In genomic region chr3:114606336-114606735, GRCh38 we compare ENCODE assay signal across 16 cellular contexts.
"Had no signal": no experiment of that assay in that cellular context is flagged by ENCODE, and none has a peak within 500 bp of the region (broad histone marks: within the 10 kb centered on the region; RNA-seq: fewer than 3 reads in every experiment).

No MANE protein-coding gene starts in this region.

- H3K36me3 ChIP-seq: ovary, tibial artery, vagina had no signal

- H3K27ac Mint-ChIP-seq: activated CD8-positive, alpha-beta memory T cell treated with anti-CD3 and anti-CD28 coated beads, Interleukin-2, amount 10 ng/mL, durations not matched to agents 7 days and 5 days; activated naive CD4-positive, alpha-beta T cell treated with anti-CD3 and anti-CD28 coated beads, Interleukin-2, amount 50 U/mL, for 72 hours; activated T-cell treated with anti-CD3 and anti-CD28 coated beads, Interleukin-2, amount 50 U/mL, for 24 hours; stimulated activated effector memory CD8-positive, alpha-beta T cell treated with anti-CD3 and anti-CD28 coated beads, Interleukin-12 subunit alpha, Interleukin-12 subunit beta, amount 100 ng/mL, for 72 hours had no signal

- H3K4me3 Mint-ChIP-seq: activated CD8-positive, alpha-beta memory T cell treated with anti-CD3 and anti-CD28 coated beads, Interleukin-2, amount 10 ng/mL, durations not matched to agents 7 days and 5 days; activated T-cell treated with anti-CD3 and anti-CD28 coated beads, Interleukin-2, amount 50 U/mL, for 24 hours; stimulated activated effector memory CD8-positive, alpha-beta T cell treated with anti-CD3 and anti-CD28 coated beads, Interleukin-12 subunit alpha, Interleukin-12 subunit beta, amount 100 ng/mL, for 72 hours had no signal

- H3K27me3 Mint-ChIP-seq: activated CD8-positive, alpha-beta memory T cell treated with anti-CD3 and anti-CD28 coated beads, Interleukin-2, amount 10 ng/mL, durations not matched to agents 7 days and 5 days; activated T-cell treated with anti-CD3 and anti-CD28 coated beads, Interleukin-2, amount 50 U/mL, for 24 hours had no signal

- DNase-seq: activated CD4-positive, alpha-beta T cell treated with anti-CD3 and anti-CD28 coated beads for 1 hour; activated CD4-positive, alpha-beta T cell treated with anti-CD3 and anti-CD28 coated beads, Interleukin-2, amount 50 U/mL, for 48 hours; activated CD8-positive, alpha-beta memory T cell treated with anti-CD3 and anti-CD28 coated beads, Interleukin-2, amount 10 ng/mL, durations not matched to agents 7 days and 5 days; activated effector memory CD4-positive, alpha-beta T cell treated with anti-CD3 and anti-CD28 coated beads, Interleukin-2, amount 50 U/mL, for 16 hours; activated T-cell treated with anti-CD3 and anti-CD28 coated beads, Interleukin-2, amount 50 U/mL, for 24 hours; amniotic stem cell; hippocampal formation; kidney glomerular epithelial cell; ovary; SW 1271; tibial artery had no signal

- H3K27ac ChIP-seq: epithelial cell of prostate, ovary, tibial artery, vagina had no signal

- H3K36me3 Mint-ChIP-seq: activated CD8-positive, alpha-beta memory T cell treated with anti-CD3 and anti-CD28 coated beads, Interleukin-2, amount 10 ng/mL, durations not matched to agents 7 days and 5 days; activated naive CD4-positive, alpha-beta T cell treated with anti-CD3 and anti-CD28 coated beads, Interleukin-2, amount 50 U/mL, for 72 hours; stimulated activated effector memory CD8-positive, alpha-beta T cell treated with anti-CD3 and anti-CD28 coated beads, Interleukin-12 subunit alpha, Interleukin-12 subunit beta, amount 100 ng/mL, for 72 hours had no signal

- H3K4me3 ChIP-seq: lung, ovary, tibial artery, vagina had no signal

- H3K9me3 Mint-ChIP-seq: activated T-cell treated with anti-CD3 and anti-CD28 coated beads, Interleukin-2, amount 50 U/mL, for 24 hours; stimulated activated effector memory CD8-positive, alpha-beta T cell treated with anti-CD3 and anti-CD28 coated beads, Interleukin-12 subunit alpha, Interleukin-12 subunit beta, amount 100 ng/mL, for 72 hours had no signal

- H3K9me3 ChIP-seq: ovary, tibial artery, vagina had no signal

- ATAC-seq: activated CD8-positive, alpha-beta memory T cell treated with anti-CD3 and anti-CD28 coated beads, Interleukin-2, amount 10 ng/mL, durations not matched to agents 7 days and 5 days; activated naive CD4-positive, alpha-beta T cell treated with anti-CD3 and anti-CD28 coated beads, Interleukin-2, amount 50 U/mL, for 72 hours; stimulated activated effector memory CD8-positive, alpha-beta T cell treated with anti-CD3 and anti-CD28 coated beads, Interleukin-12 subunit alpha, Interleukin-12 subunit beta, amount 100 ng/mL, for 72 hours had no signal

- H3K27me3 ChIP-seq: ovary, tibial artery, vagina had no signal

- H3K4me1 Mint-ChIP-seq: activated CD8-positive, alpha-beta memory T cell treated with anti-CD3 and anti-CD28 coated beads, Interleukin-2, amount 10 ng/mL, durations not matched to agents 7 days and 5 days; stimulated activated effector memory CD8-positive, alpha-beta T cell treated with anti-CD3 and anti-CD28 coated beads, Interleukin-12 subunit alpha, Interleukin-12 subunit beta, amount 100 ng/mL, for 72 hours had no signal
